ENCODE assay signal across 18 cellular contexts in the genomic region with DNA sequence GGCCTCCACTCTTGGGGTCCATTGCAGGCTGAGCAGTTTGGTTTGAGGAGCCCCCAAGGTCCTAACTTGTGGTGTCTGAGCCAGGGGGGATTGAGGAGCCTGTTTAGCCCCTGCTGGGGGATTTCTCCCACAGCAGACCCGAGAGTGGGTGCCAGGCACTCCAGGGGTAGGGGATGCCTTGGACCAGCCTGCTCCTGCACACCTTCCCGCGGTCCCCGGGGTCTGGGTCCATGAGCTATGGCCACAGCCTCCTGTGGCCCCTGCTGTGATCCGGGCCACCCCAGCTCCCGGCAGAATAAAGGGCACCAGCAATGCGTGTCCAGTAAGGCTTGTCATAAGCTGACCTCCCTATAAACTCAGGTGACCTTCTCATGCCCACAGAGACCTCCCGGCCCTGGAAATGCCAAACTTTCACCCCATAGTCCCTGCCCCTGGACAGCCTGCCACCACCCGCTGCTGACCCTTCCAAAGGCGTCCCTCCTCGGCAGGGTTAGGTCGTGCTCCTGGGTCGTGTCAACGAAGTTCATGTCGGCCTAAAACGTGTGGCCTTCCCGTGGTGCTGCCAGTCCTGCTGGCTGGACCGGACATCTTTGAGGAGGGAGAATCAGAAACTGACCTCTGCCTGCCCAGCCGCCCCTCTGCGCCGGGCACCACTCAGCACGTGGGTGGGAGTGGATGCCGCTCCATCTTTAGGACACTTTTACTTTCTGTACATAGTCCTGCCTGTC.
"Had no signal": no experiment of that assay in that cellular context is flagged by ENCODE, and none has a peak within 500 bp of the region (broad histone marks: within the 10 kb centered on the region; RNA-seq: fewer than 3 reads in every experiment).

No MANE protein-coding gene starts in this region.

- DNase-seq: activated CD4-positive, alpha-beta T cell treated with anti-CD3 and anti-CD28 coated beads for 48 hours; activated naive CD4-positive, alpha-beta T cell; activated T-cell treated with anti-CD3 and anti-CD28 coated beads, Interleukin-2, amount 50 U/mL, for 72 hours; caudate nucleus; effector CD8-positive, alpha-beta T cell; heart left ventricle; midbrain; naive B cell; T-helper 17 cell; testis had no signal

- H3K27me3 ChIP-seq: adrenal gland, testis had no signal

- H3K4me1 ChIP-seq: colonic mucosa, prostate gland had no signal

- ATAC-seq: activated T-cell treated with anti-CD3 and anti-CD28 coated beads, Interleukin-2, amount 50 U/mL, for 72 hours; heart left ventricle; sciatic nerve; T-helper 17 cell; WTC11 had no signal

- H3K27ac ChIP-seq: adrenal gland, colonic mucosa, heart left ventricle, prostate gland, testis had no signal

- H3K4me3 Mint-ChIP-seq: activated T-cell treated with anti-CD3 and anti-CD28 coated beads, Interleukin-2, amount 50 U/mL, for 72 hours; naive B cell; stimulated activated naive CD8-positive, alpha-beta T cell treated with anti-CD3 and anti-CD28 coated beads, Interleukin-15, Interleukin-2, amounts not matched to agents 100 ng/mL and 50 ng/mL, for 24 hours; T-helper 17 cell; WTC11 had no signal

- H3K36me3 Mint-ChIP-seq: WTC11 had no signal

- FAIRE-seq: frontal cortex, islet of Langerhans had no signal

- H3K27ac Mint-ChIP-seq: activated T-cell treated with anti-CD3 and anti-CD28 coated beads, Interleukin-2, amount 50 U/mL, for 72 hours; naive B cell; stimulated activated naive CD8-positive, alpha-beta T cell treated with anti-CD3 and anti-CD28 coated beads, Interleukin-15, Interleukin-2, amounts not matched to agents 100 ng/mL and 50 ng/mL, for 24 hours; T-helper 17 cell; WTC11 had no signal

- H3K9me3 Mint-ChIP-seq: activated T-cell treated with anti-CD3 and anti-CD28 coated beads, Interleukin-2, amount 50 U/mL, for 72 hours; stimulated activated naive CD8-positive, alpha-beta T cell treated with anti-CD3 and anti-CD28 coated beads, Interleukin-15, Interleukin-2, amounts not matched to agents 100 ng/mL and 50 ng/mL, for 24 hours had no signal

- H3K36me3 ChIP-seq: adrenal gland, colonic mucosa, heart left ventricle, prostate gland had no signal

- H3K9me3 ChIP-seq: adrenal gland, colonic mucosa, heart left ventricle, prostate gland, testis had no signal

- H3K4me3 ChIP-seq: adrenal gland, colonic mucosa, heart left ventricle, prostate gland, testis had no signal
